Comparison of ENCODE assay signal across 1 cellular context in the genomic region with DNA sequence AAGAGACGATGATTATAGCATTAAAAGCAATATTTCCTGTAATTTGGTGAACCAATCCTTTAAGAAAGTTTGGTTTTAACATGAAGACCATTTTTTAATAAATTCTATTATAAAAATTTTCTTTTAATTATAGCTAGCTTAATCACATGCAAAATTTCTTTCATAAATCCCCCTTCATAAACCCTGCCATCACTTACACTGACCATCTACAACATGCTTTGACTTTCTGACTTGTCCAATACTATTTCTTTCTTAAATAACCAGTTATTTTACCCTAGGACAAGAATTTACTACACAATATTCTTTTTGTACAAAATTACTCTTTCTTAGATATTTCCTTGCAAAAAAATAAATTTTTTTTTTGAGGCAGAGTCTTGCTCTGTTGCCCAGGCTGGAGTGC.
TF ChIP-seq lines count a peak whose summit lies in the region.

No MANE protein-coding gene starts in this region.

TF ChIP-seq in K562, 482 proteins besides CTCF, POLR2A, EP300 and RAD21:
- TF ChIP-seq TCF3 (CRISPR knock-in tag; IDR thresholded peaks at IDR 0.05) (no peak), ZFP36 (IDR thresholded peaks at IDR 0.05; ENCODE audit: low read depth, low read length, partially characterized antibody) (peak; percentile 43)
